1 cellular context compared by ENCODE assay signal in genomic region chr1:156802421-156802820, GRCh38.
TF ChIP-seq lines count a peak whose summit lies in the region.

No MANE protein-coding gene starts in this region.

TF ChIP-seq in WTC11, 78 proteins besides CTCF, POLR2A, EP300 and RAD21 (continued from another document):
- TF ChIP-seq MLX (CRISPR knock-in tag; IDR thresholded peaks at IDR 0.05): no peak
- TF ChIP-seq ZNF423 (CRISPR knock-in tag; IDR thresholded peaks at IDR 0.05): no peak
